In genomic region chr10:71236822-71237682, GRCh38 we compare ENCODE assay signal across 1 cellular context.
TF ChIP-seq lines count a peak whose summit lies in the region.

No MANE protein-coding gene starts in this region.

TF ChIP-seq in IMR-90, 13 proteins besides CTCF, POLR2A, EP300 and RAD21:
- TF ChIP-seq RFX5 (IDR thresholded peaks at IDR 0.05; ENCODE audit: low read depth, low read length) (no peak), FOS (IDR thresholded peaks at IDR 0.05; ENCODE audit: low read depth, low read length) (no peak), SMC3 (IDR thresholded peaks at IDR 0.05; ENCODE audit: low read depth, low read length) (no peak), USF2 (IDR thresholded peaks at IDR 0.05; ENCODE audit: low read depth, low read length) (no peak), CEBPB (IDR thresholded peaks at IDR 0.05; ENCODE audit: low read depth, low read length) (no peak), BHLHE40 (IDR thresholded peaks at IDR 0.05; ENCODE audit: low read depth, low read length) (no peak), ELK1 (IDR thresholded peaks at IDR 0.05; ENCODE audit: borderline replicate concordance, low read depth, low read length) (no peak), MAFK (IDR thresholded peaks at IDR 0.05; ENCODE audit: low read depth, low read length) (no peak)
